ENCODE assay signal across 1 cellular context in genomic region chr3:100104817-100105413, GRCh38.
TF ChIP-seq lines count a peak whose summit lies in the region.

No MANE protein-coding gene starts in this region.

TF ChIP-seq in H1, 55 proteins besides CTCF, POLR2A, EP300 and RAD21:
- TF ChIP-seq TAF7 (optimal IDR thresholded peaks at IDR 0.05; ENCODE audit: borderline replicate concordance, low read depth, low read length) (no peak), SP4 (IDR thresholded peaks at IDR 0.05; ENCODE audit: low read length) (no peak), RBBP5 (IDR thresholded peaks at IDR 0.05; ENCODE audit: borderline replicate concordance, low read depth, low read length) (no peak), CBX5 (IDR thresholded peaks at IDR 0.05; ENCODE audit: low read depth, low read length) (no peak), SP2 (IDR thresholded peaks at IDR 0.05; ENCODE audit: low read length) (no peak), SIRT6 (IDR thresholded peaks at IDR 0.05; ENCODE audit: low read length) (no peak), TAF1 (IDR thresholded peaks at IDR 0.05; ENCODE audit: low read depth, low read length) (no peak), GTF2F1 (IDR thresholded peaks at IDR 0.05; ENCODE audit: borderline replicate concordance, low read depth, low read length) (no peak), SIN3A (conservative IDR thresholded peaks at IDR 0.05 in 1 of 2, IDR thresholded peaks at IDR 0.05 in 1 of 2; ENCODE audit: low read depth in 1 of 2, low read length in 2 of 2) (no peak), NANOG (IDR thresholded peaks at IDR 0.05; ENCODE audit: insufficient read depth, low read depth, low read length, poor library complexity, severe bottlenecking) (no peak)
